20 cellular contexts compared by ENCODE assay signal in genomic region chr2:121809607-121810006, GRCh38. TPM values are rescaled to one million over a fixed set of nuclear protein-coding genes. Genes with fewer than 3 reads are reported as not detected.
DNase-seq lines count a peak whose midpoint lies in the region; ATAC-seq and TF ChIP-seq lines count a peak whose summit lies in the region.
"Had no signal": no experiment of that assay in that cellular context is flagged by ENCODE, and none has a peak within 500 bp of the region (broad histone marks: within the 10 kb centered on the region; RNA-seq: fewer than 3 reads in every experiment).

No MANE protein-coding gene starts in this region.

- WGBS in psoas muscle, 3 donors = 23 to 30% (median 28%) methylated on average over 4 of the region's 4 CpGs

- no peaks in the 10 kb centered on the region for H3K27me3 ChIP-seq in psoas muscle (ENCODE audit: insufficient read depth in 3 of 3, low read length in 2 of 3)
- H3K27me3 ChIP-seq: BLaER1 had no signal

- DNase-seq in DMS53 treated with DMSO at 0.1 percent for 48 hours (lab: John Stamatoyannopoulos, UW; ENCODE audit: unreplicated experiment) = peak; percentile 18
- DNase-seq in NCI-H2196 treated with DMSO at 0.1 percent for 48 hours (lab: John Stamatoyannopoulos, UW; ENCODE audit: unreplicated experiment) = peak; percentile 76
- peak; percentile 1 for DNase-seq in iPS-NIHi11 (ENCODE audit: low spot score)
- DNase-seq in psoas muscle = peak in 1 of 2 donors; percentile 32
- DNase-seq in NOMO-1 treated with DMSO at 0.1 percent for 48 hours (lab: John Stamatoyannopoulos, UW; ENCODE audit: unreplicated experiment) = no peak
- no peak for DNase-seq in NK-92 treated with Interleukin-12 subunit alpha and Interleukin-12 subunit beta, amount 100 ng/mL, for 24 hours (lab: John Stamatoyannopoulos, UW)
- no peak for DNase-seq in stimulated activated CD8-positive, alpha-beta memory T cell treated with anti-CD3 and anti-CD28 coated beads, Interleukin-4, amount 100 ng/mL, for 48 hours
- DNase-seq: CD8-positive, alpha-beta T cell; DMS79 treated with DMSO at 0.1 percent for 48 hours; IMR-90; Karpas-422; MM.1S; NCI-H1092 treated with DMSO at 0.1 percent for 48 hours; NCI-H2107; NCI-H446; NCI-H82; SHP77 treated with DMSO at 0.1 percent for 48 hours had no signal

- TF ChIP-seq CTCF in psoas muscle (IDR thresholded peaks at IDR 0.05) = no peak

- H3K4me1 ChIP-seq in psoas muscle = peaks cover 10% of the 10 kb centered on the region

- intact Hi-C loops in psoas muscle (cut with DNase I) = no loop called here

- H3K4me3 ChIP-seq in psoas muscle = no peak overlapping the region
- H3K4me3 ChIP-seq: BLaER1 had no signal

- no peaks in the 10 kb centered on the region for H3K36me3 ChIP-seq in psoas muscle (ENCODE audit: insufficient read depth in 1 of 2, low read depth in 1 of 2)
- H3K36me3 ChIP-seq: BLaER1 had no signal

- H3K27ac ChIP-seq in psoas muscle = no peak overlapping the region
- H3K27ac ChIP-seq: BLaER1 had no signal

- no peaks in the 10 kb centered on the region for H3K9me3 ChIP-seq in psoas muscle
- H3K9me3 ChIP-seq: BLaER1 had no signal

- peak; percentile 72 to 92 (median 85) for ATAC-seq in psoas muscle
- ATAC-seq in GM21737 (IDR thresholded peaks at IDR 0.05; ENCODE audit: unreplicated experiment) = no peak
- ATAC-seq: CD8-positive, alpha-beta T cell; SK-N-SH treated with all-trans-retinoic acid at 6 μM for 48 hours had no signal

RNA-seq across cellular contexts. Expression of gene TSN, which starts 54.2 kb away (rescaled TPM):
- total RNA-seq in psoas muscle = 10 to 100 TPM; 38.0 to 50.5 (median 42.7) TPM
- polyA plus RNA-seq in psoas muscle = 10 to 100 TPM; 25.0 to 68.4 (median 35.1) TPM

Comparison
In these comparisons a context has a peak if more than half of its experiments do, and no peak if none do; other contexts are left out.
1. DNase-seq: peak in DMS53 treated with DMSO at 0.1 percent for 48 hours (single experiment), NCI-H2196 treated with DMSO at 0.1 percent for 48 hours (single experiment) and iPS-NIHi11 (single experiment); none in NOMO-1 treated with DMSO at 0.1 percent for 48 hours (single experiment), NK-92 treated with Interleukin-12 subunit alpha and Interleukin-12 subunit beta, amount 100 ng/mL, for 24 hours (single experiment) and stimulated activated CD8-positive, alpha-beta memory T cell treated with anti-CD3 and anti-CD28 coated beads, Interleukin-4, amount 100 ng/mL, for 48 hours (single experiment).